Comparison of ENCODE assay signal across 1 cellular context in genomic region chr1:114116086-114116485, GRCh38.
TF ChIP-seq lines count a peak whose summit lies in the region.

No MANE protein-coding gene starts in this region.

TF ChIP-seq in GM12878, 131 proteins besides CTCF, POLR2A, EP300 and RAD21:
- TF ChIP-seq KLF5 (IDR thresholded peaks at IDR 0.05; ENCODE audit: partially characterized antibody) (no peak), MEF2B (IDR thresholded peaks at IDR 0.05; ENCODE audit: partially characterized antibody, poor library complexity, severe bottlenecking) (peak; percentile 18)
